19 cellular contexts compared by ENCODE assay signal in the genomic region with DNA sequence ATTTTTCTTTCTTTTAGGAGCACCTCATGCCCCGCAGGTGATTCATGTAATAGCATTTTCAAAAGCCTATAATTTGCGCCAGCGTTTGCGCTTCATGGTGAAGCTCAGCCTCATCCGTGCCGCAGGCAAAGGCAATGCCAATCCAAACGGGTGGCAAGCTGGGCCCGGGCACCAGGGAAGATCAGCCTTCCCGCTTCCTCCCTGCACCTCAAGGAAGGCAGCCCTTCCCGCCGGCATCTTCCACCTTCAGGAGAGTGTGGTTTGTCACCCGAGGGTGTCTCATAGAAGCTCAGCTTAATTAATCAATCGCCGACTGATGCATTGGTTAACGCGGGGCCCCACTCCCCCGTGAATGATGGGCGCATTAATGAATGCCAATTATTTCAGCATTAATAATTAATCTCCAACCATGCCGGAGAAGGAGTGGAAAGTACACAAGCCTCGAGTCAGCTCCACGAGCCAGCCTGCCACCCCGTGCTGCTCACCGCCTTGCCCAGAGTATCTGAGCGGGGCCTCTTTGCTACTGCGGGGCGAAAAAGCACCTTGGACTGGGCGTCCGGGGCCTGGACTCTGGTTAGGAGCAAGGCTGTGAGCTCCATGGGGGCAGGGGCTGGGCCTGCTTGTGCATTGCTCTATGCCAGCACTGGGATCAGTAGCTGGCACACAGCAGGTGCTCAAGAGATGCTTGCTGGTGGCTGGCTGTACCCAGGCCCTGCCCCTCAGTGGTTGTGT. TPM values are rescaled to one million over a fixed set of nuclear protein-coding genes. Genes with fewer than 3 reads are reported as not detected.
DNase-seq lines count a peak whose midpoint lies in the region; FAIRE-seq and TF ChIP-seq lines count a peak whose summit lies in the region.
"Had no signal": no experiment of that assay in that cellular context is flagged by ENCODE, and none has a peak within 500 bp of the region (broad histone marks: within the 10 kb centered on the region; RNA-seq: fewer than 3 reads in every experiment).

No MANE protein-coding gene starts in this region.

- H4K91ac ChIP-seq in neuronal stem cell (ENCODE audit: low read depth, low read length, poor library complexity): no peak overlapping the region

- H3K4ac ChIP-seq in neuronal stem cell (ENCODE audit: low read length): no peak overlapping the region

- no peak overlapping the region for H2BK120ac ChIP-seq in neuronal stem cell (ENCODE audit: low read depth, low read length)

- FAIRE-seq in H54 (lab: Jason Lieb, UNC): no peak
- FAIRE-seq: G401.6, GM12891, GM19239, H1, K562 had no signal

- peak overlapping the region; percentile 30 for H2BK5ac ChIP-seq in neuronal stem cell (ENCODE audit: low read length)

- no peak overlapping the region for H3K27ac ChIP-seq in BLaER1 treated with 17β-estradiol and CSF1 and Interleukin-3, amounts not matched to agents 10 nM and 100 nM
- H3K27ac ChIP-seq in neuronal stem cell (replicated peaks; ENCODE audit: low read length): no peak overlapping the region
- H3K27ac ChIP-seq: HL-60 had no signal

- peaks cover 0 to 10% (median 0%) of the 10 kb centered on the region in 11 experiments; a peak in 4 of 22 replicates for H4K20me1 ChIP-seq in BLaER1 treated with 17β-estradiol and CSF1 and Interleukin-3, amounts not matched to agents 10 nM and 100 nM

- H3K4me2 ChIP-seq in BLaER1 treated with 17β-estradiol and CSF1 and Interleukin-3, amounts not matched to agents 10 nM and 100 nM: peak overlapping the region in 6 of 11 experiments; percentile 58 to 82 (median 69); a peak in 9 of 22 replicates
- no peak overlapping the region for H3K4me2 ChIP-seq in neuronal stem cell (ENCODE audit: insufficient read depth, low read length, poor library complexity, severe bottlenecking)

- H3K4me3 ChIP-seq in BLaER1 treated with 17β-estradiol and CSF1 and Interleukin-3, amounts not matched to agents 10 nM and 100 nM: no peak overlapping the region
- no peak overlapping the region for H3K4me3 ChIP-seq in neuronal stem cell (ENCODE audit: low read length in 2 of 2)
- H3K4me3 ChIP-seq: HAP-1, K562 had no signal

- peak overlapping the region; percentile 62 for H2AK5ac ChIP-seq in neuronal stem cell (ENCODE audit: low read depth, low read length)

- H3K4me1 ChIP-seq in BLaER1 treated with 17β-estradiol and CSF1 and Interleukin-3, amounts not matched to agents 10 nM and 100 nM: peaks cover 0 to 62% (median 46%) of the 10 kb centered on the region in 10 experiments; a peak in 14 of 20 replicates
- no peaks in the 10 kb centered on the region for H3K4me1 ChIP-seq in neuronal stem cell (ENCODE audit: control insufficient read depth in 2 of 2, insufficient read depth in 1 of 2, low read depth in 1 of 2, low read length in 2 of 2)
- H3K4me1 ChIP-seq: HAP-1 had no signal

- no peak overlapping the region for H3K9ac ChIP-seq in BLaER1 treated with 17β-estradiol and CSF1 and Interleukin-3, amounts not matched to agents 10 nM and 100 nM
- H3K9ac ChIP-seq in neuronal stem cell (ENCODE audit: low read depth, low read length, poor library complexity): no peak overlapping the region

- H4K8ac ChIP-seq in neuronal stem cell (ENCODE audit: low read depth, low read length): no peak overlapping the region

- H2BK15ac ChIP-seq in neuronal stem cell (ENCODE audit: low read length): no peak overlapping the region

- no peaks in the 10 kb centered on the region for H3K36me3 ChIP-seq in BLaER1 treated with 17β-estradiol and CSF1 and Interleukin-3, amounts not matched to agents 10 nM and 100 nM
- no peaks in the 10 kb centered on the region for H3K36me3 ChIP-seq in neuronal stem cell (replicated peaks in 1 of 2; ENCODE audit: control insufficient read depth in 2 of 2, insufficient read depth in 2 of 2, low read length in 2 of 2)
- H3K36me3 ChIP-seq: HAP-1 had no signal

- H2BK12ac ChIP-seq in neuronal stem cell (ENCODE audit: low read length): peak overlapping the region; percentile 16

- no peaks in the 10 kb centered on the region for H3K9me3 ChIP-seq in BLaER1 treated with 17β-estradiol and CSF1 and Interleukin-3, amounts not matched to agents 10 nM and 100 nM (replicated peaks in 1 of 11)
- H3K9me3 ChIP-seq in neuronal stem cell (replicated peaks in 1 of 2; ENCODE audit: control insufficient read depth in 2 of 2, insufficient read depth in 1 of 2, low read depth in 1 of 2, low read length in 2 of 2): no peaks in the 10 kb centered on the region
- H3K9me3 ChIP-seq: HAP-1 had no signal

- H3K23ac ChIP-seq in neuronal stem cell (ENCODE audit: low read depth, low read length, poor library complexity): no peak overlapping the region

- H3K79me1 ChIP-seq in neuronal stem cell (ENCODE audit: low read depth, low read length): no peaks in the 10 kb centered on the region

- DNase-seq in NCI-H1417 (lab: John Stamatoyannopoulos, UW) (peak in 2 of 3 experiments; percentile 72 to 91), NCI-H1417 treated with DMSO at 0.1 percent for 48 hours (lab: John Stamatoyannopoulos, UW) (no peak), NCI-H2227 treated with DMSO at 0.1 percent for 48 hours (lab: John Stamatoyannopoulos, UW) (peak; percentile 33), neuronal stem cell (ENCODE audit: low spot score) (no peak), NOMO-1 treated with DMSO at 0.1 percent for 48 hours (lab: John Stamatoyannopoulos, UW; ENCODE audit: unreplicated experiment) (no peak), cerebellar nuclear complex (lab: John Stamatoyannopoulos, UW) (no peak), H54 (ENCODE audit: insufficient read length, low spot score) (no peak)
- DNase-seq: 8988T; C1 segment of cervical spinal cord; CD4-positive, CD25-positive, alpha-beta regulatory T cell; IMR-90 had no signal

- H3K27me3 ChIP-seq in BLaER1 treated with 17β-estradiol and CSF1 and Interleukin-3, amounts not matched to agents 10 nM and 100 nM: peaks cover 0 to 10% (median 0%) of the 10 kb centered on the region in 11 experiments; a peak in 10 of 22 replicates
- H3K27me3 ChIP-seq in neuronal stem cell (ENCODE audit: control insufficient read depth in 3 of 3, insufficient read depth in 3 of 3, low read depth in 1 of 3, low read length in 3 of 3): peaks cover 0 to 66% (median 0%) of the 10 kb centered on the region in 3 experiments

- no CpG with 5 or more reads among the region's 28 CpGs for WGBS in neuronal stem cell (ENCODE audit: extremely low coverage in 2 of 2, insufficient read length in 2 of 2, insufficient replicate concordance in 1 of 2), 2 donors

- TF ChIP-seq POLR2A in H54 (IDR thresholded peaks at IDR 0.05; ENCODE audit: low read depth, low read length): no peak

- H2AFZ ChIP-seq in neuronal stem cell (ENCODE audit: low read length): no peak overlapping the region

- H3K14ac ChIP-seq in neuronal stem cell (ENCODE audit: low read length): no peak overlapping the region

- H3K18ac ChIP-seq in neuronal stem cell (ENCODE audit: low read length): peak overlapping the region; percentile 72

RNA-seq across cellular contexts. Expression of gene INHBB, which starts 13.0 kb away (rescaled TPM):
- polyA plus RNA-seq in neuronal stem cell (2013, experiment 1 of 2): not detected
- polyA plus RNA-seq in neuronal stem cell (2013, experiment 2 of 2): 0.01 TPM
- polyA plus RNA-seq: CD4-positive, CD25-positive, alpha-beta regulatory T cell; K562 had no signal

Comparison
In these comparisons a context has a peak if more than half of its experiments do, and no peak if none do; other contexts are left out.
1. DNase-seq: peak in NCI-H1417 (2 of 3) and NCI-H2227 treated with DMSO at 0.1 percent for 48 hours (single experiment); none in NCI-H1417 treated with DMSO at 0.1 percent for 48 hours (single experiment), neuronal stem cell (single experiment), NOMO-1 treated with DMSO at 0.1 percent for 48 hours (single experiment), cerebellar nuclear complex (0 of 2) and H54 (single experiment).